In the genomic region with DNA sequence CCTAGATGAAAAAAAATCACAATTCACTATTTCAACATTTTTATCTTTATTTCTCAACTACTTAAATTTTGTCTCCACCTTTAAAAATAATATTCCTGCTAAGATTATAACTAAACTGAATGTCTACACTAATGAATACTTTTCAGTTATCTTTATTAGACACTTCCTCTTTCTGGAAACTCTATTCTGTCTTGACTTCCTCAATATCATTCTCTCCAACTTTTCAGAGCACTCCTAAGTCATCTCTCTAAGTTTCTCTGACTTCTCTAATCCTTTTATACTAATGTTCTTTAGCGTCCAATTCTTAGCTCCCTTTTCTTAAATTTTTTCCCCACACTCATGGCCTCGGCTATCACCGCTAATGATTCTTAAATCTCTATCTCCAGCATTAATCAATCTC, we compare ENCODE assay signal across 18 cellular contexts.
"Had no signal": no experiment of that assay in that cellular context is flagged by ENCODE, and none has a peak within 500 bp of the region (broad histone marks: within the 10 kb centered on the region; RNA-seq: fewer than 3 reads in every experiment).

No MANE protein-coding gene starts in this region.

- H3K9me3 Mint-ChIP-seq: activated B cell treated with CpG ODN at 0.5 μM for 24 hours; activated CD4-positive, alpha-beta T cell treated with anti-CD3 and anti-CD28 coated beads, Interleukin-2, amount 10 ng/mL, durations not matched to agents 24 days and 14 days; activated naive CD8-positive, alpha-beta T cell treated with anti-CD3 and anti-CD28 coated beads for 36 hours; activated T-helper 1 cell treated with anti-CD3 and anti-CD28 coated beads, Interleukin-12 subunit alpha, Interleukin-12 subunit beta, Interleukin-2, Interleukin-4 antibody, amounts not matched to agents 30 ng/mL and 10 ng/mL and 1 ng/mL, durations not matched to agents 14 hours and 24 hours and 36 hours; central memory CD8-positive, alpha-beta T cell; stimulated activated naive CD8-positive, alpha-beta T cell treated with anti-CD3 and anti-CD28 coated beads, Interleukin-15, amount 100 ng/mL, for 72 hours had no signal

- H3K9me3 ChIP-seq: left ventricle myocardium inferior, pancreas, sigmoid colon, spleen, testis had no signal

- H3K36me3 ChIP-seq: brain microvascular endothelial cell, left ventricle myocardium inferior, pancreas, sigmoid colon, spleen had no signal

- H3K27me3 ChIP-seq: brain microvascular endothelial cell, sigmoid colon, spleen, testis had no signal

- H3K4me3 Mint-ChIP-seq: activated B cell treated with CpG ODN at 0.5 μM for 24 hours; activated CD4-positive, alpha-beta T cell treated with anti-CD3 and anti-CD28 coated beads, Interleukin-2, amount 10 ng/mL, durations not matched to agents 24 days and 14 days; activated naive CD8-positive, alpha-beta T cell treated with anti-CD3 and anti-CD28 coated beads for 36 hours; activated T-helper 1 cell treated with anti-CD3 and anti-CD28 coated beads, Interleukin-12 subunit alpha, Interleukin-12 subunit beta, Interleukin-2, Interleukin-4 antibody, amounts not matched to agents 30 ng/mL and 10 ng/mL and 1 ng/mL, durations not matched to agents 14 hours and 24 hours and 36 hours; central memory CD8-positive, alpha-beta T cell; naive B cell; stimulated activated naive CD8-positive, alpha-beta T cell treated with anti-CD3 and anti-CD28 coated beads, Interleukin-15, amount 100 ng/mL, for 72 hours had no signal

- H3K4me1 ChIP-seq: left ventricle myocardium inferior, pancreas, spleen, testis had no signal

- DNase-seq: activated B cell treated with CpG ODN at 0.5 μM for 24 hours; activated CD4-positive, alpha-beta T cell treated with anti-CD3 and anti-CD28 coated beads, Interleukin-2, amount 10 ng/mL, durations not matched to agents 24 days and 14 days; activated naive CD8-positive, alpha-beta T cell treated with anti-CD3 and anti-CD28 coated beads for 36 hours; amygdala; brain microvascular endothelial cell; effector CD4-positive, alpha-beta T cell; foreskin fibroblast; left ventricle myocardium inferior; naive B cell; pancreas; sigmoid colon; spleen; stimulated activated naive CD8-positive, alpha-beta T cell treated with anti-CD3 and anti-CD28 coated beads, Interleukin-15, amount 100 ng/mL, for 72 hours; T1000; testis had no signal

- ATAC-seq: stimulated activated naive CD8-positive, alpha-beta T cell treated with anti-CD3 and anti-CD28 coated beads, Interleukin-15, amount 100 ng/mL, for 72 hours had no signal

- H3K27ac ChIP-seq: brain microvascular endothelial cell, coronary artery, left ventricle myocardium inferior, pancreas, sigmoid colon, spleen, testis had no signal

- H3K36me3 Mint-ChIP-seq: activated naive CD8-positive, alpha-beta T cell treated with anti-CD3 and anti-CD28 coated beads for 36 hours; naive B cell had no signal

- H3K4me3 ChIP-seq: coronary artery, left ventricle myocardium inferior, pancreas, sigmoid colon, spleen, testis had no signal

- H3K27me3 Mint-ChIP-seq: activated B cell treated with CpG ODN at 0.5 μM for 24 hours; activated CD4-positive, alpha-beta T cell treated with anti-CD3 and anti-CD28 coated beads, Interleukin-2, amount 10 ng/mL, durations not matched to agents 24 days and 14 days; activated naive CD8-positive, alpha-beta T cell treated with anti-CD3 and anti-CD28 coated beads for 36 hours; central memory CD8-positive, alpha-beta T cell; naive B cell; stimulated activated naive CD8-positive, alpha-beta T cell treated with anti-CD3 and anti-CD28 coated beads, Interleukin-15, amount 100 ng/mL, for 72 hours had no signal

- H3K27ac Mint-ChIP-seq: activated B cell treated with CpG ODN at 0.5 μM for 24 hours; activated CD4-positive, alpha-beta T cell treated with anti-CD3 and anti-CD28 coated beads, Interleukin-2, amount 10 ng/mL, durations not matched to agents 24 days and 14 days; activated naive CD8-positive, alpha-beta T cell treated with anti-CD3 and anti-CD28 coated beads for 36 hours; activated T-helper 1 cell treated with anti-CD3 and anti-CD28 coated beads, Interleukin-12 subunit alpha, Interleukin-12 subunit beta, Interleukin-2, Interleukin-4 antibody, amounts not matched to agents 30 ng/mL and 10 ng/mL and 1 ng/mL, durations not matched to agents 14 hours and 24 hours and 36 hours; naive B cell; stimulated activated naive CD8-positive, alpha-beta T cell treated with anti-CD3 and anti-CD28 coated beads, Interleukin-15, amount 100 ng/mL, for 72 hours had no signal

- H3K4me1 Mint-ChIP-seq: activated B cell treated with CpG ODN at 0.5 μM for 24 hours; activated CD4-positive, alpha-beta T cell treated with anti-CD3 and anti-CD28 coated beads, Interleukin-2, amount 10 ng/mL, durations not matched to agents 24 days and 14 days; activated naive CD8-positive, alpha-beta T cell treated with anti-CD3 and anti-CD28 coated beads for 36 hours; central memory CD8-positive, alpha-beta T cell; naive B cell; stimulated activated naive CD8-positive, alpha-beta T cell treated with anti-CD3 and anti-CD28 coated beads, Interleukin-15, amount 100 ng/mL, for 72 hours had no signal
